1 cellular context compared by ENCODE assay signal in genomic region chr2:55837073-55837472, GRCh38.
TF ChIP-seq lines count a peak whose summit lies in the region.

No MANE protein-coding gene starts in this region.

TF ChIP-seq in HepG2, 621 proteins besides CTCF, POLR2A, EP300 and RAD21 (continued from another document and continues in another):
- no peak for TF ChIP-seq HNF1A (IDR thresholded peaks at IDR 0.05; ENCODE audit: low read depth)
- no peak for TF ChIP-seq HNF1A (CRISPR knock-in tag; IDR thresholded peaks at IDR 0.05; ENCODE audit: borderline replicate concordance)
- 0 out of 2 replicates have a peak, but pooled peaks have one; percentile 35 for TF ChIP-seq ZMYM4 (CRISPR knock-in tag; IDR thresholded peaks at IDR 0.05)
- TF ChIP-seq, protein P1, sequence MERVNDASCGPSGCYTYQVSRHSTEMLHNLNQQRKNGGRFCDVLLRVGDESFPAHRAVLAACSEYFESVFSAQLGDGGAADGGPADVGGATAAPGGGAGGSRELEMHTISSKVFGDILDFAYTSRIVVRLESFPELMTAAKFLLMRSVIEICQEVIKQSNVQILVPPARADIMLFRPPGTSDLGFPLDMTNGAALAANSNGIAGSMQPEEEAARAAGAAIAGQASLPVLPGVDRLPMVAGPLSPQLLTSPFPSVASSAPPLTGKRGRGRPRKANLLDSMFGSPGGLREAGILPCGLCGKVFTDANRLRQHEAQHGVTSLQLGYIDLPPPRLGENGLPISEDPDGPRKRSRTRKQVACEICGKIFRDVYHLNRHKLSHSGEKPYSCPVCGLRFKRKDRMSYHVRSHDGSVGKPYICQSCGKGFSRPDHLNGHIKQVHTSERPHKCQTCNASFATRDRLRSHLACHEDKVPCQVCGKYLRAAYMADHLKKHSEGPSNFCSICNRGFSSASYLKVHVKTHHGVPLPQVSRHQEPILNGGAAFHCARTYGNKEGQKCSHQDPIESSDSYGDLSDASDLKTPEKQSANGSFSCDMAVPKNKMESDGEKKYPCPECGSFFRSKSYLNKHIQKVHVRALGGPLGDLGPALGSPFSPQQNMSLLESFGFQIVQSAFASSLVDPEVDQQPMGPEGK (CRISPR knock-in tag; IDR thresholded peaks at IDR 0.05): no peak
- TF ChIP-seq AHDC1 (CRISPR knock-in tag; IDR thresholded peaks at IDR 0.05; ENCODE audit: borderline replicate concordance): no peak
- TF ChIP-seq IRX3 (CRISPR knock-in tag; IDR thresholded peaks at IDR 0.05; ENCODE audit: borderline replicate concordance, low read depth): no peak
- TF ChIP-seq SOX6 (IDR thresholded peaks at IDR 0.05): no peak
- TF ChIP-seq SOX6 (CRISPR knock-in tag; IDR thresholded peaks at IDR 0.05): peak; percentile 36
- TF ChIP-seq ZNF142 (CRISPR knock-in tag; IDR thresholded peaks at IDR 0.05): no peak
- TF ChIP-seq FOXA1 (IDR thresholded peaks at IDR 0.05): no peak
- TF ChIP-seq FOXA1 (CRISPR knock-in tag; IDR thresholded peaks at IDR 0.05): peak; percentile 50
- no peak for TF ChIP-seq MLXIP (CRISPR knock-in tag; IDR thresholded peaks at IDR 0.05; ENCODE audit: borderline replicate concordance)
- no peak for TF ChIP-seq SMAD3 (CRISPR knock-in tag; IDR thresholded peaks at IDR 0.05)
- TF ChIP-seq, protein P2, sequence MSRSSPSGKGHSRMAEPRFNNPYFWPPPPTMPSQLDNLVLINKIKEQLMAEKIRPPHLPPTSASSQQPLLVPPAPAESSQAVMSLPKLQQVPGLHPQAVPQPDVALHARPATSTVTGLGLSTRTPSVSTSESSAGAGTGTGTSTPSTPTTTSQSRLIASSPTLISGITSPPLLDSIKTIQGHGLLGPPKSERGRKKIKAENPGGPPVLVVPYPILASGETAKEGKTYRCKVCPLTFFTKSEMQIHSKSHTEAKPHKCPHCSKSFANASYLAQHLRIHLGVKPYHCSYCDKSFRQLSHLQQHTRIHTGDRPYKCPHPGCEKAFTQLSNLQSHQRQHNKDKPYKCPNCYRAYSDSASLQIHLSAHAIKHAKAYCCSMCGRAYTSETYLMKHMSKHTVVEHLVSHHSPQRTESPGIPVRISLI (CRISPR knock-in tag; IDR thresholded peaks at IDR 0.05; ENCODE audit: borderline replicate concordance): no peak
- no peak for TF ChIP-seq ZNF253 (CRISPR knock-in tag; IDR thresholded peaks at IDR 0.05; ENCODE audit: borderline replicate concordance)
- no peak for TF ChIP-seq POGZ (CRISPR knock-in tag; IDR thresholded peaks at IDR 0.05)
- TF ChIP-seq YY1 (IDR thresholded peaks at IDR 0.05; ENCODE audit: insufficient read depth, insufficient replicate concordance, low read depth, low read length): peak; percentile 51
- TF ChIP-seq TRIM24 (CRISPR knock-in tag; IDR thresholded peaks at IDR 0.05): no peak
- no peak for TF ChIP-seq CREB1 (IDR thresholded peaks at IDR 0.05)
- no peak for TF ChIP-seq CREB1 (CRISPR knock-in tag; IDR thresholded peaks at IDR 0.05)
- TF ChIP-seq, protein P3, sequence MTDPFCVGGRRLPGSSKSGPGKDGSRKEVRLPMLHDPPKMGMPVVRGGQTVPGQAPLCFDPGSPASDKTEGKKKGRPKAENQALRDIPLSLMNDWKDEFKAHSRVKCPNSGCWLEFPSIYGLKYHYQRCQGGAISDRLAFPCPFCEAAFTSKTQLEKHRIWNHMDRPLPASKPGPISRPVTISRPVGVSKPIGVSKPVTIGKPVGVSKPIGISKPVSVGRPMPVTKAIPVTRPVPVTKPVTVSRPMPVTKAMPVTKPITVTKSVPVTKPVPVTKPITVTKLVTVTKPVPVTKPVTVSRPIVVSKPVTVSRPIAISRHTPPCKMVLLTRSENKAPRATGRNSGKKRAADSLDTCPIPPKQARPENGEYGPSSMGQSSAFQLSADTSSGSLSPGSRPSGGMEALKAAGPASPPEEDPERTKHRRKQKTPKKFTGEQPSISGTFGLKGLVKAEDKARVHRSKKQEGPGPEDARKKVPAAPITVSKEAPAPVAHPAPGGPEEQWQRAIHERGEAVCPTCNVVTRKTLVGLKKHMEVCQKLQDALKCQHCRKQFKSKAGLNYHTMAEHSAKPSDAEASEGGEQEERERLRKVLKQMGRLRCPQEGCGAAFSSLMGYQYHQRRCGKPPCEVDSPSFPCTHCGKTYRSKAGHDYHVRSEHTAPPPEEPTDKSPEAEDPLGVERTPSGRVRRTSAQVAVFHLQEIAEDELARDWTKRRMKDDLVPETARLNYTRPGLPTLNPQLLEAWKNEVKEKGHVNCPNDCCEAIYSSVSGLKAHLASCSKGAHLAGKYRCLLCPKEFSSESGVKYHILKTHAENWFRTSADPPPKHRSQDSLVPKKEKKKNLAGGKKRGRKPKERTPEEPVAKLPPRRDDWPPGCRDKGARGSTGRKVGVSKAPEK (CRISPR knock-in tag; IDR thresholded peaks at IDR 0.05; ENCODE audit: borderline replicate concordance): no peak
- no peak for TF ChIP-seq ZNF746 (CRISPR knock-in tag; IDR thresholded peaks at IDR 0.05)
- no peak for TF ChIP-seq ZBTB1 (CRISPR knock-in tag; IDR thresholded peaks at IDR 0.05; ENCODE audit: borderline replicate concordance)
- TF ChIP-seq KLF13 (CRISPR knock-in tag; IDR thresholded peaks at IDR 0.05): no peak
- TF ChIP-seq ZBTB20 (CRISPR knock-in tag; IDR thresholded peaks at IDR 0.05; ENCODE audit: borderline replicate concordance, low read depth): 0 out of 2 replicates have a peak, but pooled peaks have one; percentile 42
- TF ChIP-seq ZBTB7A (CRISPR knock-in tag; IDR thresholded peaks at IDR 0.05): no peak
- peak; percentile 50 for TF ChIP-seq SP5 (CRISPR knock-in tag; IDR thresholded peaks at IDR 0.05; ENCODE audit: borderline replicate concordance, low read depth)
- TF ChIP-seq IKZF1 (IDR thresholded peaks at IDR 0.05): no peak
- TF ChIP-seq KLF11 (CRISPR knock-in tag; IDR thresholded peaks at IDR 0.05): no peak
- no peak for TF ChIP-seq PCBP1 (IDR thresholded peaks at IDR 0.05; ENCODE audit: borderline replicate concordance, low read depth, low read length)
- TF ChIP-seq ZNF720 (CRISPR knock-in tag; IDR thresholded peaks at IDR 0.05): no peak
- no peak for TF ChIP-seq MLLT10 (CRISPR knock-in tag; IDR thresholded peaks at IDR 0.05)
